Comparison of ENCODE assay signal across 15 cellular contexts in the genomic region with DNA sequence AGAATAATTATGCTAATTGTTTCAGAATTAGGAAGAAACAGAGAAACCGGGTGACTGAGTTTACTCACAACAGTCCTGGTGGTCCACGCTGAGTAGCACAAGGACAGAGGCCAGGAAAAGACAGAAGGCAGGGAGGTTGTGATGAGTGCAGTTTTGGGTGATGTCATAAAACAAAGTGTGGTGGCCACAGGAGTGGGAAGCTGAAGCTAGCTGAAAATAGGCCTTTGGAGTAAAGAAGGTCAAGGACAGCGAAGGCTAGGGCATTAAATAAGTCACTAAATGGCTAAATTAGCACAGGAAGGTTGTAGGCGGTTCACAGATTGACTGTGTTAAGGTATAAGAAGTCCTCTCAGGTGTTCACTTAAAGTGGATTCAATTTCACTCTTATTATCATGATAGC.
DNase-seq lines count a peak whose midpoint lies in the region; ATAC-seq and TF ChIP-seq lines count a peak whose summit lies in the region.
"Had no signal": no experiment of that assay in that cellular context is flagged by ENCODE, and none has a peak within 500 bp of the region (broad histone marks: within the 10 kb centered on the region; RNA-seq: fewer than 3 reads in every experiment).

No MANE protein-coding gene starts in this region.

- no peaks in the 10 kb centered on the region for H3K27me3 ChIP-seq in suprapubic skin
- H3K27me3 ChIP-seq: left lung, neural progenitor cell, vagina had no signal

- H3K4me1 Mint-ChIP-seq in T-helper 2 cell treated with Interferon-gamma antibody and Interleukin-4, amounts not matched to agents 5 μg/mL and 100 μg/mL, for 36 hours (ENCODE audit: low read depth) = peaks cover 2% of the 10 kb centered on the region

- no peak for TF ChIP-seq CTCF in suprapubic skin (IDR thresholded peaks at IDR 0.05)

- ATAC-seq in GM18502 (IDR thresholded peaks at IDR 0.05; ENCODE audit: poor library complexity, unreplicated experiment) = peak; percentile 68
- peak; percentile 65 for ATAC-seq in GM19438 (IDR thresholded peaks at IDR 0.05; ENCODE audit: low read depth, unreplicated experiment)
- peak; percentile 68 for ATAC-seq in HG02840 (IDR thresholded peaks at IDR 0.05; ENCODE audit: low FRiP score, unreplicated experiment)
- peak; percentile 49 for ATAC-seq in HG03521 (IDR thresholded peaks at IDR 0.05; ENCODE audit: unreplicated experiment)
- no peak for ATAC-seq in HG02981 (IDR thresholded peaks at IDR 0.05; ENCODE audit: unreplicated experiment)
- ATAC-seq: left lung had no signal

- H3K36me3 Mint-ChIP-seq in T-helper 2 cell treated with Interferon-gamma antibody and Interleukin-4, amounts not matched to agents 5 μg/mL and 100 μg/mL, for 36 hours (ENCODE audit: low read depth) = peaks cover 5% of the 10 kb centered on the region

- no peak for TF ChIP-seq EP300 in suprapubic skin (IDR thresholded peaks at IDR 0.05)

- no peak overlapping the region for H3K27ac Mint-ChIP-seq in T-helper 2 cell treated with Interferon-gamma antibody and Interleukin-4, amounts not matched to agents 5 μg/mL and 100 μg/mL, for 36 hours
- H3K27ac Mint-ChIP-seq: activated CD4-positive, alpha-beta T cell treated with anti-CD3 and anti-CD28 coated beads, Interleukin-2, amount 10 ng/mL, durations not matched to agents 7 days and 5 days; neural progenitor cell had no signal

- H3K4me1 ChIP-seq in suprapubic skin = no peaks in the 10 kb centered on the region
- H3K4me1 ChIP-seq: left lung, vagina had no signal

- 78% methylated on average over 4 of the region's 4 CpGs for WGBS in suprapubic skin

- no peak overlapping the region for H3K27ac ChIP-seq in suprapubic skin
- H3K27ac ChIP-seq: KMS-11, left lung, neural progenitor cell, vagina had no signal

- no peak for TF ChIP-seq POLR2A in suprapubic skin (IDR thresholded peaks at IDR 0.05)

- H3K9me3 ChIP-seq in suprapubic skin = no peaks in the 10 kb centered on the region
- H3K9me3 ChIP-seq: vagina had no signal

- H3K4me3 ChIP-seq in suprapubic skin = no peak overlapping the region
- H3K4me3 ChIP-seq: left lung, neural progenitor cell, smooth muscle cell, vagina had no signal

- H3K36me3 ChIP-seq in suprapubic skin = no peaks in the 10 kb centered on the region
- H3K36me3 ChIP-seq: left lung, neural progenitor cell, vagina had no signal

- no peak for DNase-seq in NCI-H2171 (lab: John Stamatoyannopoulos, UW)
- DNase-seq in T-helper 2 cell treated with Interferon-gamma antibody and Interleukin-4, amounts not matched to agents 5 μg/mL and 100 μg/mL, for 36 hours (ENCODE audit: low spot score) = no peak
- no peak for DNase-seq in suprapubic skin (ENCODE audit: low spot score in 2 of 2)
- DNase-seq: activated CD4-positive, alpha-beta T cell treated with anti-CD3 and anti-CD28 coated beads, Interleukin-2, amount 10 ng/mL, durations not matched to agents 7 days and 5 days; left lung had no signal

- H3K27me3 Mint-ChIP-seq in T-helper 2 cell treated with Interferon-gamma antibody and Interleukin-4, amounts not matched to agents 5 μg/mL and 100 μg/mL, for 36 hours (ENCODE audit: low read depth) = no peaks in the 10 kb centered on the region
- H3K27me3 Mint-ChIP-seq: activated CD4-positive, alpha-beta T cell treated with anti-CD3 and anti-CD28 coated beads, Interleukin-2, amount 10 ng/mL, durations not matched to agents 7 days and 5 days had no signal

- H3K4me3 Mint-ChIP-seq in T-helper 2 cell treated with Interferon-gamma antibody and Interleukin-4, amounts not matched to agents 5 μg/mL and 100 μg/mL, for 36 hours = no peak overlapping the region
- H3K4me3 Mint-ChIP-seq: activated CD4-positive, alpha-beta T cell treated with anti-CD3 and anti-CD28 coated beads, Interleukin-2, amount 10 ng/mL, durations not matched to agents 7 days and 5 days; brain; neural progenitor cell had no signal

- peaks cover 9% of the 10 kb centered on the region for H3K9me3 Mint-ChIP-seq in T-helper 2 cell treated with Interferon-gamma antibody and Interleukin-4, amounts not matched to agents 5 μg/mL and 100 μg/mL, for 36 hours
